ENCODE assay signal across 16 cellular contexts in the genomic region with DNA sequence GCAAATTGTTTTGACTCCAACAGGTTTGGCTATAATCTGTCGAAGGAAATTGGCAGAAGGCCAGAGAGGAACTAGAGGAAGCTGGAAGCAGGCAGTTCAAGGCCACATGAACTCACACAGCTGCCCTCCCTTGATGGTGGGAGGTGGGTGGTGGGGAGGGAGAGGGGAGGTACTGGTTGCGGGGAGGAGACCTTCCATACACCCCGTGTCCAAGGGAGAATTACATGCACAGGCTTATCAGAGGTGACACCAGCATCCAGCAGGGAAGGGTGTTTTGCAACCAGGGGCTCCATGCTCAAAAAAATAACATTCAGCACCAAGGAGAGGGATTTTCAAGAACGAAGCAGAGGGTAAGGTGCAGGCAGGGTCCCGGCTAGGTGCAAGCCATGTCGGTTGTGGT. TPM values are rescaled to one million over a fixed set of nuclear protein-coding genes. Genes with fewer than 3 reads are reported as not detected.
DNase-seq lines count a peak whose midpoint lies in the region; ATAC-seq, FAIRE-seq and TF ChIP-seq lines count a peak whose summit lies in the region.
"Had no signal": no experiment of that assay in that cellular context is flagged by ENCODE, and none has a peak within 500 bp of the region (broad histone marks: within the 10 kb centered on the region; RNA-seq: fewer than 3 reads in every experiment).

No MANE protein-coding gene starts in this region.

- H3K4me1 ChIP-seq in HEK293 (ENCODE audit: control insufficient read depth, insufficient read depth, low read length) (no peaks in the 10 kb centered on the region), small intestine (ENCODE audit: control insufficient read depth in 2 of 2, insufficient read depth in 1 of 2, low read depth in 1 of 2, low read length in 1 of 2) (peaks cover 0 to 2% of the 10 kb centered on the region in 2 donors)

- no peaks in the 10 kb centered on the region for H3K9me3 ChIP-seq in HEK293 (ENCODE audit: control insufficient read depth, insufficient read depth, low read depth, low read length)
- H3K9me3 ChIP-seq in small intestine (ENCODE audit: control insufficient read depth, low read depth), result no peaks in the 10 kb centered on the region

- no peak for TF ChIP-seq CTCF in HEK293 (tag by site-specific recombination; IDR thresholded peaks at IDR 0.05)
- no peak for TF ChIP-seq CTCF in fibroblast of pulmonary artery (IDR thresholded peaks at IDR 0.05; ENCODE audit: low read length, missing control alignments)

- POLR2A ChIA-PET in HEK293 (lab: Yijun Ruan, JAX), result interaction anchor here (0.5 to 0.7 kb wide), 2 partner anchors 15 to 309 kb away, joined by 3 to 5 read pairs; no protein-coding TSS in a partner anchor

- H3K27me3 ChIP-seq in small intestine (ENCODE audit: control insufficient read depth in 2 of 2, insufficient read depth in 2 of 2, low read length in 2 of 2), result no peaks in the 10 kb centered on the region

- no peaks in the 10 kb centered on the region for H3K36me3 ChIP-seq in HEK293 (ENCODE audit: control insufficient read depth in 2 of 2, insufficient read depth in 1 of 2, low read length in 2 of 2)
- no peaks in the 10 kb centered on the region for H3K36me3 ChIP-seq in small intestine (ENCODE audit: control insufficient read depth in 2 of 2, insufficient read depth in 2 of 2, low read length in 2 of 2)

- whole genome bisulfite sequencing in small intestine, 3 donors, result 5 to 11% (median 9%) methylated on average over 6 of the region's 6 CpGs

- CTCF ChIA-PET in HEK293 (lab: Yijun Ruan, JAX), result interaction anchor here (0.6 to 2.4 kb wide), 2 partner anchors 10 to 264 kb away, joined by 3 to 22 read pairs; no protein-coding TSS in a partner anchor

- no peak overlapping the region for H3K4me3 ChIP-seq in HEK293 (ENCODE audit: low read depth, low read length)
- H3K4me3 ChIP-seq in fibroblast of pulmonary artery (replicated peaks; ENCODE audit: low read depth, low read length), result no peak overlapping the region
- no peak overlapping the region for H3K4me3 ChIP-seq in small intestine (ENCODE audit: low read depth in 1 of 2, low read length in 2 of 2)
- H3K4me3 ChIP-seq: skin epidermis had no signal

- FAIRE-seq in small intestine (lab: Jason Lieb, UNC), result no peak

- H3K27ac ChIP-seq in HEK293 (ENCODE audit: extremely low read depth, low read depth, low read length) (no peak overlapping the region), small intestine (ENCODE audit: low read depth in 1 of 2, low read length in 1 of 2) (no peak overlapping the region)

- DNase-seq in COLO668 (lab: John Stamatoyannopoulos, UW; ENCODE audit: unreplicated experiment) (peak; percentile 8), NCI-H82 (lab: John Stamatoyannopoulos, UW) (peak; percentile 87), fibroblast of pulmonary artery (ENCODE audit: low read depth) (peak; percentile 39), small intestine (no peak), C1 segment of cervical spinal cord (lab: John Stamatoyannopoulos, UW) (no peak)
- DNase-seq in stimulated activated CD4-positive, alpha-beta T cell treated with anti-CD3 and anti-CD28 coated beads, Interleukin-4, amount 100 ng/mL, for 4 hours, result no peak
- DNase-seq: activated CD4-positive, alpha-beta T cell treated with anti-CD3 and anti-CD28 coated beads for 1 hour; anterior cingulate cortex; effector CD8-positive, alpha-beta T cell; left cardiac atrium; NCI-H524 treated with DMSO at 0.1 percent for 48 hours; substantia nigra had no signal

- ATAC-seq in HG02610 (IDR thresholded peaks at IDR 0.05; ENCODE audit: unreplicated experiment), result no peak

TF ChIP-seq in HEK293, 187 proteins besides CTCF, POLR2A, EP300 and RAD21:
- TF ChIP-seq, protein P1, sequence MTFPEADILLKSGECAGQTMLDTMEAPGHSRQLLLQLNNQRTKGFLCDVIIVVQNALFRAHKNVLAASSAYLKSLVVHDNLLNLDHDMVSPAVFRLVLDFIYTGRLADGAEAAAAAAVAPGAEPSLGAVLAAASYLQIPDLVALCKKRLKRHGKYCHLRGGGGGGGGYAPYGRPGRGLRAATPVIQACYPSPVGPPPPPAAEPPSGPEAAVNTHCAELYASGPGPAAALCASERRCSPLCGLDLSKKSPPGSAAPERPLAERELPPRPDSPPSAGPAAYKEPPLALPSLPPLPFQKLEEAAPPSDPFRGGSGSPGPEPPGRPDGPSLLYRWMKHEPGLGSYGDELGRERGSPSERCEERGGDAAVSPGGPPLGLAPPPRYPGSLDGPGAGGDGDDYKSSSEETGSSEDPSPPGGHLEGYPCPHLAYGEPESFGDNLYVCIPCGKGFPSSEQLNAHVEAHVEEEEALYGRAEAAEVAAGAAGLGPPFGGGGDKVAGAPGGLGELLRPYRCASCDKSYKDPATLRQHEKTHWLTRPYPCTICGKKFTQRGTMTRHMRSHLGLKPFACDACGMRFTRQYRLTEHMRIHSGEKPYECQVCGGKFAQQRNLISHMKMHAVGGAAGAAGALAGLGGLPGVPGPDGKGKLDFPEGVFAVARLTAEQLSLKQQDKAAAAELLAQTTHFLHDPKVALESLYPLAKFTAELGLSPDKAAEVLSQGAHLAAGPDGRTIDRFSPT (tag by site-specific recombination; IDR thresholded peaks at IDR 0.05), result no peak
- no peak for TF ChIP-seq HOXC10 (CRISPR knock-in tag; IDR thresholded peaks at IDR 0.05)
- peak; percentile 81 for TF ChIP-seq ZNF398 (tag by site-specific recombination; IDR thresholded peaks at IDR 0.05)
- TF ChIP-seq IKZF3 (tag by site-specific recombination; IDR thresholded peaks at IDR 0.05), result no peak
- TF ChIP-seq SCRT2 (tag by site-specific recombination; IDR thresholded peaks at IDR 0.05), result peak; percentile 43; the same call in 1 of the 2 replicates
- peak; percentile 92 for TF ChIP-seq REST (tag by site-specific recombination; IDR thresholded peaks at IDR 0.05)

RNA-seq across cellular contexts. Expression of gene PRND, which starts 9.1 kb away (rescaled TPM):
- polyA plus RNA-seq in small intestine, result not detected
- polyA plus RNA-seq: CD14-positive monocyte had no signal

RNA-seq across cellular contexts. Expression of gene PRNP, which starts 44.5 kb away (rescaled TPM):
- polyA plus RNA-seq in small intestine, result 10 to 100 TPM in 2 of 3 donors, 1 to 10 TPM in 1; 6.0 to 39.8 (median 13.0) TPM

Comparison
In these comparisons a context has a peak if more than half of its experiments do, and no peak if none do; other contexts are left out.
1. DNase-seq: peak in COLO668 (single experiment), NCI-H82 (single experiment) and fibroblast of pulmonary artery (single experiment); none in stimulated activated CD4-positive, alpha-beta T cell treated with anti-CD3 and anti-CD28 coated beads, Interleukin-4, amount 100 ng/mL, for 4 hours (0 of 2), small intestine (single experiment) and C1 segment of cervical spinal cord (0 of 14).